In genomic region chr15:38817427-38818155, GRCh38 we compare ENCODE assay signal across 8 cellular contexts.
DNase-seq lines count a peak whose midpoint lies in the region; ATAC-seq and TF ChIP-seq lines count a peak whose summit lies in the region.

No MANE protein-coding gene starts in this region.

- H3K27me3 ChIP-seq in SJCRH30 (no peaks in the 10 kb centered on the region), upper lobe of right lung (no peaks in the 10 kb centered on the region)

- in situ Hi-C loops in G401 (cut with HindIII; ENCODE audit: low sequenced_read_pairs): no loop called here

- TF ChIP-seq CTCF in upper lobe of right lung (IDR thresholded peaks at IDR 0.05): peak; percentile 99

- H3K4me1 ChIP-seq in SJCRH30 (peaks cover 41% of the 10 kb centered on the region), upper lobe of right lung (peaks cover 9% of the 10 kb centered on the region)

- DNase-seq in G401 (ENCODE audit: low spot score) (peak; percentile 89), HuH-7 (ENCODE audit: low spot score) (peak; percentile 56), SJCRH30 (peak; percentile 84 to 92), glomerular visceral epithelial cell (ENCODE audit: extremely low spot score) (peak; percentile 92), posterior cingulate gyrus (peak; percentile 50 to 96 (median 80)), upper lobe of right lung (peak; percentile 91)
- DNase-seq in activated naive CD4-positive, alpha-beta T cell (lab: John Stamatoyannopoulos, UW): peak; percentile 62 to 79 (median 72)

- H3K4me3 ChIP-seq in SJCRH30 (peak overlapping the region; percentile 34), upper lobe of right lung (no peak overlapping the region)

- peak overlapping the region; percentile 48 for H3K27ac ChIP-seq in SJCRH30
- H3K27ac ChIP-seq in upper lobe of right lung: no peak overlapping the region

- H3K9me3 ChIP-seq in SJCRH30 (replicated peaks) (peaks cover 2% of the 10 kb centered on the region; the same call in 1 of the 2 replicates), upper lobe of right lung (no peaks in the 10 kb centered on the region)

- intact Hi-C loops in posterior cingulate gyrus (cut with DNase I): loop anchor here (5.0 to 10.0 kb wide), 3 partner anchors 167 to 940 kb away; partner anchors contain the start of gene THBS1
- intact Hi-C loops in upper lobe of right lung (cut with DNase I): loop anchor here (10.0 kb wide), 2 partner anchors 177 to 767 kb away; partner anchors contain the start of gene THBS1

- peak; percentile 84 for ATAC-seq in GM21576 (IDR thresholded peaks at IDR 0.05; ENCODE audit: unreplicated experiment)
- peak; percentile 99 for ATAC-seq in upper lobe of right lung

- H3K36me3 ChIP-seq in SJCRH30: no peaks in the 10 kb centered on the region
- H3K36me3 ChIP-seq in upper lobe of right lung: no peaks in the 10 kb centered on the region
